Comparison of ENCODE assay signal across 8 cellular contexts in the genomic region with DNA sequence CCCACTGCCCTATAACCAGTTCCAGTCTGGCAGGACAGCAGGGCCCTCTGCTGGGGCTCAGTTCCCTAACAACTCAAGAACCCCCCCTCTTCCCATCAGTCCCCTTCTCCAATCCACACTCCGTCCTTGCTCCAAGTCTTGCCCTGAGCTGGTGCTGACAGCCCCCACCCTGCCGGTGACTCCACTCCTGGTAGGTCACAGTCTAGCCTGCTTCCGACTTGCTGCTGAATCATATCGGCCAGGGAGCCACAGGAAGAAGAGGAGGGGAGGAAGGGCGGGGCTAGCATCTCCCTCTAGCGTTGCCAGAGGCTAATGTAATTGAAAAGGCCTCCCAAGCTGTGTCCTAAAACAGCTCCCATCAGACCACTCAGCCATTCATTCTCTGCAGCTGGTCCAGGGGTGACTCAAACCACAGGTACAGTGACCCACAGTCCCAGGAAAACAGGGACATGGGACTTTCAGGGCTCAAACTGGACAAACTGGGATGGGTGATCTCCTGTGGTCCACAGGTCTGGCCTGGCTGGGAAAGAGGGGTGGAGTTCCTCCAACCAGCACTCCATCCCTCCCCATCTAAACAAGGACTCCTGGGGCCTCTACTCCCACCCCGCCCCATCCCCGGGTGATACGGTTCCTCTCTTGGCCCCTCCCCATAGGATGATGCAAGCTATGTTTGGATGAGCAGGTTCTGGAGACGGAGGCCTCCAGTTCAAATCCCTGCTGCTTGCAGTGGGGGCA.
DNase-seq lines count a peak whose midpoint lies in the region; ATAC-seq lines count a peak whose summit lies in the region.

No MANE protein-coding gene starts in this region.

- peak; percentile 96 for DNase-seq in 8988T
- DNase-seq in SKM-1 treated with dmso at 0.1 percent for 144 hours (lab: John Stamatoyannopoulos, UW; ENCODE audit: unreplicated experiment): peak; percentile 82
- DNase-seq in right cardiac atrium: peak; percentile 86 to 88 (median 86)
- peak; percentile 29 to 76 (median 51) for DNase-seq in stimulated activated CD4-positive, alpha-beta T cell treated with anti-CD3 and anti-CD28 coated beads, Interleukin-1b, Interleukin-23, amount 100 ng/mL, for 24 hours (ENCODE audit: low read depth in 4 of 4, low spot score in 1 of 4)
- no peak for DNase-seq in GF-D8 (lab: John Stamatoyannopoulos, UW)

- H3K27ac ChIP-seq in right cardiac atrium (ENCODE audit: low read length): peak overlapping the region; percentile 28

- peaks cover 5% of the 10 kb centered on the region for H3K4me1 ChIP-seq in right cardiac atrium (ENCODE audit: control insufficient read depth, insufficient read depth, low read length)

- intact Hi-C loops in right cardiac atrium (cut with DNase I): no loop called here

- no peaks in the 10 kb centered on the region for H3K9me3 Mint-ChIP-seq in activated naive CD8-positive, alpha-beta T cell (ENCODE audit: low read depth)

- H3K27ac Mint-ChIP-seq in activated naive CD8-positive, alpha-beta T cell: peak overlapping the region; percentile 83

- no peak overlapping the region for H3K4me3 ChIP-seq in right cardiac atrium (ENCODE audit: low read length)

- WGBS in right cardiac atrium: 27% methylated on average over 10 of the region's 10 CpGs

- H3K27me3 Mint-ChIP-seq in activated naive CD8-positive, alpha-beta T cell: no peaks in the 10 kb centered on the region

- H3K36me3 Mint-ChIP-seq in activated naive CD8-positive, alpha-beta T cell: no peaks in the 10 kb centered on the region

- peak overlapping the region; percentile 64 for H3K4me3 Mint-ChIP-seq in activated naive CD8-positive, alpha-beta T cell

- ATAC-seq in GM18511 (IDR thresholded peaks at IDR 0.05; ENCODE audit: unreplicated experiment): peak; percentile 29
- ATAC-seq in HG03175 (IDR thresholded peaks at IDR 0.05; ENCODE audit: unreplicated experiment): peak; percentile 35
- peak; percentile 69 to 92 for ATAC-seq in right cardiac atrium

- peaks cover 15% of the 10 kb centered on the region for H3K4me1 Mint-ChIP-seq in activated naive CD8-positive, alpha-beta T cell (ENCODE audit: low read depth)

- H3K27me3 ChIP-seq in right cardiac atrium (ENCODE audit: control insufficient read depth, insufficient read depth): no peaks in the 10 kb centered on the region

- H3K9me3 ChIP-seq in right cardiac atrium (ENCODE audit: control insufficient read depth, low read length): no peaks in the 10 kb centered on the region

Comparison
In these comparisons a context has a peak if more than half of its experiments do, and no peak if none do; other contexts are left out.
1. ATAC-seq: peak in every context shown above with its lines; median percentile 80 in right cardiac atrium; 35 in HG03175; 29 in GM18511.